ENCODE assay signal across 25 cellular contexts in the genomic region with DNA sequence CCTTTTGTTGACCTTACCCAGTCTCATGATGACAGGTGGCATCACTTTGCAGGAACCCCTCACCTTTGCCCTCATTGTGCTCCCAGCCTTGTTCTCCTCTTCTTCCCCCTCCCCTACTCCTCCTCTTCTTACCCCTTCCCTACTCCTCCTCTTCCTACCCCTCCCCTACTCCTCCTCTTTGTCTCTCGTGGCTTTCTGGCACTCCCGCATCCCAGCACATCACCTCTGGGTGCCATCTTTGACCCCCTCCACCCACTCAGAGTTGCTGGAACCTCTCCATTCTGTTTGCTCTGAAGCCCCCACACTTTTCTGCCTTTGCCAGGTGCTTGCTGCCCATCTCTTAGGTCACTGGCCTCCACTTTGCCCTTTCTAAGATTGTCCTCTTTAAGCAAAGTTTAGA. TPM values are rescaled to one million over a fixed set of nuclear protein-coding genes. Genes with fewer than 3 reads are reported as not detected.
A peak's percentile ranks its signal among the peaks of the same experiment; 100 is the strongest.
DNase-seq lines count a peak whose midpoint lies in the region; ATAC-seq and TF ChIP-seq lines count a peak whose summit lies in the region.
"Had no signal": no experiment of that assay in that cellular context is flagged by ENCODE, and none has a peak within 500 bp of the region (broad histone marks: within the 10 kb centered on the region; RNA-seq: fewer than 3 reads in every experiment).

No MANE protein-coding gene starts in this region.

- peak overlapping the region; percentile 18 for H3K27ac Mint-ChIP-seq in activated CD4-positive, alpha-beta T cell treated with anti-CD3 and anti-CD28 coated beads for 36 hours
- H3K27ac Mint-ChIP-seq in Caco-2 (ENCODE audit: unreplicated experiment) (peak overlapping the region; percentile 7), neural progenitor cell (no peak overlapping the region), T-helper 17 cell (no peak overlapping the region)
- H3K27ac Mint-ChIP-seq in dendritic cell treated with granulocyte-macrophage colony-stimulating factor and Interleukin-4, amounts not matched to agents 40 ng/mL and 50 ng/mL, for 4 days = peak overlapping the region; percentile 54
- H3K27ac Mint-ChIP-seq: mesothelial cell of epicardium, type B pancreatic cell had no signal

- no peak for TF ChIP-seq CTCF in Caco-2 (IDR thresholded peaks at IDR 0.05; ENCODE audit: insufficient read depth in 1 of 2, low read depth in 1 of 2, low read length in 1 of 2, severe bottlenecking in 1 of 2, unreplicated experiment in 1 of 2)
- no peak for TF ChIP-seq CTCF in neural progenitor cell (IDR thresholded peaks at IDR 0.05)

- H3K4me3 ChIP-seq in Caco-2 (ENCODE audit: low read depth, low read length) (no peak overlapping the region), neural progenitor cell (no peak overlapping the region)
- H3K4me3 ChIP-seq: colonic mucosa, esophagus muscularis mucosa, left ventricle myocardium inferior, psoas muscle, SJSA1 had no signal

- no peaks in the 10 kb centered on the region for H3F3A ChIP-seq in neural progenitor cell (ENCODE audit: low read depth)

- H3K36me3 Mint-ChIP-seq in activated CD4-positive, alpha-beta T cell treated with anti-CD3 and anti-CD28 coated beads for 36 hours (ENCODE audit: low read depth) = peaks cover 31% of the 10 kb centered on the region
- H3K36me3 Mint-ChIP-seq in Caco-2 (ENCODE audit: insufficient read depth, unreplicated experiment) (peaks cover 16% of the 10 kb centered on the region), neural progenitor cell (peaks cover 27% of the 10 kb centered on the region), T-helper 17 cell (ENCODE audit: low read depth) (peaks cover 11% of the 10 kb centered on the region)
- H3K36me3 Mint-ChIP-seq in dendritic cell treated with granulocyte-macrophage colony-stimulating factor and Interleukin-4, amounts not matched to agents 40 ng/mL and 50 ng/mL, for 4 days (ENCODE audit: low read depth) = peaks cover 83% of the 10 kb centered on the region

- intact Hi-C loops in activated CD4-positive, alpha-beta T cell treated with anti-CD3 and anti-CD28 coated beads for 36 hours (cut with DNase I, micrococcal nuclease) = no loop called here
- intact Hi-C loops in Caco-2 (cut with micrococcal nuclease; ENCODE audit: unreplicated experiment) = no loop called here
- intact Hi-C loops in dendritic cell treated with granulocyte-macrophage colony-stimulating factor and Interleukin-4, amounts not matched to agents 40 ng/mL and 50 ng/mL, for 4 days (cut with micrococcal nuclease) = no loop called here

- H3K4me2 ChIP-seq in neural progenitor cell = no peak overlapping the region

- H3K4me1 ChIP-seq in Caco-2 = no peaks in the 10 kb centered on the region
- peaks cover 6% of the 10 kb centered on the region for H3K4me1 ChIP-seq in neural progenitor cell
- H3K4me1 ChIP-seq: colonic mucosa, SJSA1 had no signal

- H2AFZ ChIP-seq in neural progenitor cell (replicated peaks) = no peak overlapping the region

- no peaks in the 10 kb centered on the region for H3K9me3 ChIP-seq in Caco-2
- H3K9me3 ChIP-seq in neural progenitor cell (ENCODE audit: low read depth) = no peaks in the 10 kb centered on the region
- no peaks in the 10 kb centered on the region for H3K9me3 ChIP-seq in T-helper 17 cell (ENCODE audit: control insufficient read depth, low read length, poor library complexity, severe bottlenecking)
- H3K9me3 ChIP-seq: colonic mucosa, esophagus muscularis mucosa, left ventricle myocardium inferior, psoas muscle had no signal

- H3K4me3 Mint-ChIP-seq in activated CD4-positive, alpha-beta T cell treated with anti-CD3 and anti-CD28 coated beads for 36 hours = no peak overlapping the region
- no peak overlapping the region for H3K4me3 Mint-ChIP-seq in Caco-2 (ENCODE audit: unreplicated experiment)
- H3K4me3 Mint-ChIP-seq in dendritic cell treated with granulocyte-macrophage colony-stimulating factor and Interleukin-4, amounts not matched to agents 40 ng/mL and 50 ng/mL, for 4 days = no peak overlapping the region
- H3K4me3 Mint-ChIP-seq in neural progenitor cell = no peak overlapping the region
- no peak overlapping the region for H3K4me3 Mint-ChIP-seq in T-helper 17 cell
- H3K4me3 Mint-ChIP-seq: mesothelial cell of epicardium, T-cell, type B pancreatic cell had no signal

- no peaks in the 10 kb centered on the region for H3K27me3 Mint-ChIP-seq in activated CD4-positive, alpha-beta T cell treated with anti-CD3 and anti-CD28 coated beads for 36 hours
- H3K27me3 Mint-ChIP-seq in Caco-2 (ENCODE audit: insufficient read depth, unreplicated experiment) (no peaks in the 10 kb centered on the region), neural progenitor cell (ENCODE audit: insufficient read depth, low read depth) (peaks cover 2% of the 10 kb centered on the region), T-helper 17 cell (no peaks in the 10 kb centered on the region)
- no peaks in the 10 kb centered on the region for H3K27me3 Mint-ChIP-seq in dendritic cell treated with granulocyte-macrophage colony-stimulating factor and Interleukin-4, amounts not matched to agents 40 ng/mL and 50 ng/mL, for 4 days
- H3K27me3 Mint-ChIP-seq: naive thymus-derived CD8-positive, alpha-beta T cell; T-cell; type B pancreatic cell had no signal

- no peaks in the 10 kb centered on the region for H3K27me3 ChIP-seq in Caco-2 (replicated peaks; ENCODE audit: control insufficient read depth, insufficient read depth, low read length)
- H3K27me3 ChIP-seq in neural progenitor cell = no peaks in the 10 kb centered on the region
- H3K27me3 ChIP-seq: colonic mucosa, esophagus muscularis mucosa, SJSA1 had no signal

- no peak for ATAC-seq in activated CD4-positive, alpha-beta T cell treated with anti-CD3 and anti-CD28 coated beads for 36 hours
- no peak for ATAC-seq in T-helper 17 cell
- ATAC-seq in GM18907 (IDR thresholded peaks at IDR 0.05; ENCODE audit: unreplicated experiment) = no peak
- ATAC-seq: naive thymus-derived CD8-positive, alpha-beta T cell; psoas muscle; T-cell had no signal

- POLR2A ChIA-PET in activated CD4-positive, alpha-beta T cell treated with anti-CD3 and anti-CD28 coated beads for 36 hours (lab: Charles Lee) = no interaction called here
- POLR2A ChIA-PET in Caco-2 (lab: Charles Lee) = no interaction called here

- H3K9ac ChIP-seq in neural progenitor cell = peak overlapping the region; percentile 20

- no peak overlapping the region for H3K27ac ChIP-seq in neural progenitor cell
- H3K27ac ChIP-seq: colonic mucosa, esophagus muscularis mucosa, psoas muscle, SJSA1 had no signal

- CTCF ChIA-PET in activated CD4-positive, alpha-beta T cell treated with anti-CD3 and anti-CD28 coated beads for 36 hours (lab: Charles Lee) = interaction anchor here (1.2 kb wide), 1 partner anchor 61 kb away, joined by 3 read pairs; no protein-coding TSS in a partner anchor
- CTCF ChIA-PET in Caco-2 (lab: Charles Lee) = no interaction called here

- H3K79me2 ChIP-seq in neural progenitor cell (ENCODE audit: low read depth) = peaks cover 71% of the 10 kb centered on the region

- no peak for DNase-seq in activated CD4-positive, alpha-beta T cell treated with anti-CD3 and anti-CD28 coated beads for 36 hours
- DNase-seq in activated CD4-positive, alpha-beta T cell treated with anti-CD3 and anti-CD28 coated beads, Interleukin-2, amount 50 U/mL, for 48 hours = no peak
- DNase-seq in Caco-2 (no peak), neural progenitor cell (ENCODE audit: low spot score) (no peak), medulla oblongata (ENCODE audit: extremely low spot score) (no peak), T-helper 17 cell (no peak)
- DNase-seq: 8988T; activated CD4-positive, alpha-beta T cell treated with anti-CD3 and anti-CD28 coated beads for 48 hours; activated CD8-positive, alpha-beta memory T cell treated with anti-CD3 and anti-CD28 coated beads, Interleukin-2, amount 50 U/mL, for 4 hours; activated effector memory CD4-positive, alpha-beta T cell treated with Interleukin-2 at 50 U/mL for 16 hours; amniotic stem cell; colonic mucosa; left ventricle myocardium inferior; naive thymus-derived CD8-positive, alpha-beta T cell; NCI-H1092; NCI-H1930; psoas muscle; stimulated activated CD8-positive, alpha-beta memory T cell treated with anti-CD3 and anti-CD28 coated beads, Interleukin-4, amount 100 ng/mL, for 48 hours; T-cell had no signal

- peaks cover 42% of the 10 kb centered on the region for H3K4me1 Mint-ChIP-seq in activated CD4-positive, alpha-beta T cell treated with anti-CD3 and anti-CD28 coated beads for 36 hours
- H3K4me1 Mint-ChIP-seq in Caco-2 (ENCODE audit: low read depth, unreplicated experiment) = peaks cover 5% of the 10 kb centered on the region
- peaks cover 57% of the 10 kb centered on the region for H3K4me1 Mint-ChIP-seq in dendritic cell treated with granulocyte-macrophage colony-stimulating factor and Interleukin-4, amounts not matched to agents 40 ng/mL and 50 ng/mL, for 4 days (ENCODE audit: low read depth)
- H3K4me1 Mint-ChIP-seq in neural progenitor cell = peaks cover 21% of the 10 kb centered on the region
- H3K4me1 Mint-ChIP-seq in T-helper 17 cell = peaks cover 43% of the 10 kb centered on the region
- H3K4me1 Mint-ChIP-seq: mesothelial cell of epicardium had no signal

- no peaks in the 10 kb centered on the region for H3K9me3 Mint-ChIP-seq in activated CD4-positive, alpha-beta T cell treated with anti-CD3 and anti-CD28 coated beads for 36 hours (ENCODE audit: low read depth)
- H3K9me3 Mint-ChIP-seq in Caco-2 (ENCODE audit: unreplicated experiment) = peaks cover 6% of the 10 kb centered on the region
- H3K9me3 Mint-ChIP-seq in dendritic cell treated with granulocyte-macrophage colony-stimulating factor and Interleukin-4, amounts not matched to agents 40 ng/mL and 50 ng/mL, for 4 days = no peaks in the 10 kb centered on the region
- H3K9me3 Mint-ChIP-seq in neural progenitor cell = peaks cover 9% of the 10 kb centered on the region
- H3K9me3 Mint-ChIP-seq: T-cell, type B pancreatic cell had no signal

- H4K20me1 ChIP-seq in neural progenitor cell (ENCODE audit: low read depth) = peaks cover 29% of the 10 kb centered on the region

- no TSS peak for BruUV-seq in Caco-2 (replicated peaks; lab: Mats Ljungman, UMichigan)

- H3K36me3 ChIP-seq in Caco-2 (ENCODE audit: control insufficient read depth, insufficient read depth, low read length) (no peaks in the 10 kb centered on the region), neural progenitor cell (no peaks in the 10 kb centered on the region)
- H3K36me3 ChIP-seq: colonic mucosa, left ventricle myocardium inferior had no signal

RNA-seq across cellular contexts. Expression of a gene that starts 17.1 kb away (rescaled TPM):
- 10 to 100 TPM; 59.2 to 75.5 TPM for total RNA-seq in activated CD4-positive, alpha-beta T cell treated with anti-CD3 and anti-CD28 coated beads for 36 hours
- total RNA-seq in Caco-2 (2022) (33.9 and 38.9 TPM in 2 replicates), neural progenitor cell (ENCODE audit: low replicate concordance) (50.8 and 77.4 TPM in 2 replicates), T-helper 17 cell (10 to 100 TPM; 34.6 to 40.3 TPM)

Comparison
In these comparisons a context has a peak if more than half of its experiments do, and no peak if none do; other contexts are left out.
1. H3K27ac Mint-ChIP-seq: peak in activated CD4-positive, alpha-beta T cell treated with anti-CD3 and anti-CD28 coated beads for 36 hours (single experiment), Caco-2 (single experiment) and dendritic cell treated with granulocyte-macrophage colony-stimulating factor and Interleukin-4, amounts not matched to agents 40 ng/mL and 50 ng/mL, for 4 days (single experiment); none in neural progenitor cell (single experiment) and T-helper 17 cell (single experiment).